12 cellular contexts compared by ENCODE assay signal in genomic region chrX:2502120-2502667, GRCh38. TPM values are rescaled to one million over a fixed set of nuclear protein-coding genes. Genes with fewer than 3 reads are reported as not detected.
A peak's percentile ranks its signal among the peaks of the same experiment; 100 is the strongest.
DNase-seq lines count a peak whose midpoint lies in the region; ATAC-seq and TF ChIP-seq lines count a peak whose summit lies in the region.
"Had no signal": no experiment of that assay in that cellular context is flagged by ENCODE, and none has a peak within 500 bp of the region (broad histone marks: within the 10 kb centered on the region; RNA-seq: fewer than 3 reads in every experiment).

No MANE protein-coding gene starts in this region.

- DNase-seq in Caco-2 (no peak), coronary artery (ENCODE audit: low spot score) (peak; percentile 62), omental fat pad (ENCODE audit: low spot score) (no peak), lower lobe of right lung (no peak)
- DNase-seq: NCI-H2081 treated with DMSO at 0.1 percent for 48 hours; PC-3; stimulated activated CD4-positive, alpha-beta T cell treated with anti-CD3 and anti-CD28 coated beads, Interleukin-4, amount 100 ng/mL, for 4 hours; T-helper 9 cell had no signal

- no peaks in the 10 kb centered on the region for H3K9me3 Mint-ChIP-seq in Caco-2 (ENCODE audit: unreplicated experiment)

- peaks cover 5% of the 10 kb centered on the region for H3K4me1 Mint-ChIP-seq in Caco-2 (ENCODE audit: low read depth, unreplicated experiment)

- no peak overlapping the region for H2AFZ ChIP-seq in OCI-LY3 (ENCODE audit: low read depth, low read length)

- H4K20me1 ChIP-seq in OCI-LY3 (ENCODE audit: insufficient read depth, low read length) = peaks cover 23% of the 10 kb centered on the region

- H3K4me1 ChIP-seq in Caco-2 (peaks cover 30% of the 10 kb centered on the region), OCI-LY3 (ENCODE audit: low read length) (peaks cover 32% of the 10 kb centered on the region), lower lobe of right lung (peaks cover 28% of the 10 kb centered on the region)

- peak overlapping the region; percentile 25; the same call in 1 of the 2 replicates for H3K4me2 ChIP-seq in OCI-LY3 (ENCODE audit: low read length)

- POLR2A ChIA-PET in Caco-2 (lab: Charles Lee) = no interaction called here

- no peak overlapping the region for H3K4me3 ChIP-seq in Caco-2 (ENCODE audit: low read depth, low read length)
- H3K4me3 ChIP-seq in OCI-LY3 (ENCODE audit: low read length) = no peak overlapping the region
- no peak overlapping the region for H3K4me3 ChIP-seq in coronary artery
- no peak overlapping the region for H3K4me3 ChIP-seq in lower lobe of right lung

- intact Hi-C loops in Caco-2 (cut with micrococcal nuclease; ENCODE audit: unreplicated experiment) = no loop called here
- intact Hi-C loops in lower lobe of right lung (cut with DNase I) = no loop called here

- H3K36me3 Mint-ChIP-seq in Caco-2 (ENCODE audit: insufficient read depth, unreplicated experiment) = peaks cover 31% of the 10 kb centered on the region

- CTCF ChIA-PET in Caco-2 (lab: Charles Lee) = no interaction called here

- no peaks in the 10 kb centered on the region for H3K27me3 ChIP-seq in Caco-2 (replicated peaks; ENCODE audit: control insufficient read depth, insufficient read depth, low read length)
- no peaks in the 10 kb centered on the region for H3K27me3 ChIP-seq in OCI-LY3 (ENCODE audit: low read depth, low read length)
- no peaks in the 10 kb centered on the region for H3K27me3 ChIP-seq in lower lobe of right lung (ENCODE audit: low read depth)

- peaks cover 32% of the 10 kb centered on the region for H3K79me2 ChIP-seq in OCI-LY3 (ENCODE audit: low read length)

- no peak for TF ChIP-seq CTCF in Caco-2 (IDR thresholded peaks at IDR 0.05; ENCODE audit: insufficient read depth in 1 of 2, low read depth in 1 of 2, low read length in 1 of 2, severe bottlenecking in 1 of 2, unreplicated experiment in 1 of 2)
- no peak for TF ChIP-seq CTCF in OCI-LY3 (IDR thresholded peaks at IDR 0.05; ENCODE audit: low read depth, low read length)
- TF ChIP-seq CTCF in coronary artery (IDR thresholded peaks at IDR 0.05) = no peak
- TF ChIP-seq CTCF in omental fat pad (IDR thresholded peaks at IDR 0.05) = no peak
- no peak for TF ChIP-seq CTCF in lower lobe of right lung (IDR thresholded peaks at IDR 0.05)

- ATAC-seq in omental fat pad (ENCODE audit: low FRiP score) = peak; percentile 5
- no peak for ATAC-seq in HG02759 (IDR thresholded peaks at IDR 0.05; ENCODE audit: unreplicated experiment)
- no peak for ATAC-seq in esophagus mucosa
- ATAC-seq in lower lobe of right lung = no peak
- ATAC-seq: HCT116, PC-3 had no signal

- no peaks in the 10 kb centered on the region for H3K27me3 Mint-ChIP-seq in Caco-2 (ENCODE audit: insufficient read depth, unreplicated experiment)

- H3K9me3 ChIP-seq in Caco-2 = no peaks in the 10 kb centered on the region
- no peaks in the 10 kb centered on the region for H3K9me3 ChIP-seq in OCI-LY3 (ENCODE audit: insufficient read depth, low read length)
- no peaks in the 10 kb centered on the region for H3K9me3 ChIP-seq in lower lobe of right lung

- H3K36me3 ChIP-seq in Caco-2 (ENCODE audit: control insufficient read depth, insufficient read depth, low read length) (no peaks in the 10 kb centered on the region), OCI-LY3 (replicated peaks; ENCODE audit: low read depth, low read length) (peaks cover 15% of the 10 kb centered on the region), lower lobe of right lung (no peaks in the 10 kb centered on the region)

- no peak overlapping the region for H3K9ac ChIP-seq in OCI-LY3 (ENCODE audit: low read length)

- no TSS peak for BruUV-seq in Caco-2 (replicated peaks; lab: Mats Ljungman, UMichigan)

- H3K4me3 Mint-ChIP-seq in Caco-2 (ENCODE audit: unreplicated experiment) = peak overlapping the region; percentile 66

- peak overlapping the region; percentile 79 for H3K27ac Mint-ChIP-seq in Caco-2 (ENCODE audit: unreplicated experiment)

- H3K27ac ChIP-seq in OCI-LY3 (ENCODE audit: low read length) = no peak overlapping the region
- no peak overlapping the region for H3K27ac ChIP-seq in coronary artery
- H3K27ac ChIP-seq in lower lobe of right lung = no peak overlapping the region

RNA-seq across cellular contexts. Expression of gene DHRSX, which starts 1.4 kb away (rescaled TPM):
- total RNA-seq in Caco-2 (2022) = 54.2 and 64.1 TPM in 2 replicates
- 10 to 100 TPM; 18.6 to 34.2 (median 21.4) TPM for total RNA-seq in omental fat pad
- total RNA-seq in esophagus mucosa = 9.7 TPM
- 31.9 TPM for total RNA-seq in lower lobe of right lung

RNA-seq across cellular contexts. Expression of gene ZBED1, which starts 1.4 kb away (rescaled TPM):
- total RNA-seq in Caco-2 (2022) (63.7 and 68.8 TPM in 2 replicates), omental fat pad (10 to 100 TPM; 28.3 to 46.5 (median 34.2) TPM), esophagus mucosa (16.0 TPM), lower lobe of right lung (46.3 TPM)
